8 cellular contexts compared by ENCODE assay signal in genomic region chr4:185394568-185395254, GRCh38. TPM values are rescaled to one million over a fixed set of nuclear protein-coding genes. Genes with fewer than 3 reads are reported as not detected.
DNase-seq lines count a peak whose midpoint lies in the region; ATAC-seq and TF ChIP-seq lines count a peak whose summit lies in the region.

No MANE protein-coding gene starts in this region.

- peak; percentile 45 for DNase-seq in EL
- no peak for DNase-seq in PC-9
- DNase-seq in psoas muscle = no peak
- DNase-seq in stimulated activated CD4-positive, alpha-beta T cell treated with anti-CD3 and anti-CD28 coated beads, Interleukin-2, amount 100 ng/mL, for 24 hours = no peak
- no peak for DNase-seq in T1000 (lab: John Stamatoyannopoulos, UW)

- peak overlapping the region; percentile 98 for H3K4me2 ChIP-seq in PC-9

- no peak for ATAC-seq in psoas muscle
- no peak for ATAC-seq in HG03520 (IDR thresholded peaks at IDR 0.05; ENCODE audit: unreplicated experiment)
- no peak for ATAC-seq in GM19467 (IDR thresholded peaks at IDR 0.05; ENCODE audit: unreplicated experiment)

- CTCF ChIA-PET in PC-9 (lab: Charles Lee) = interaction anchor here (0.7 kb wide), 1 partner anchor 11 kb away, joined by 3 read pairs; no protein-coding TSS in a partner anchor

- intact Hi-C loops in PC-9 (cut with micrococcal nuclease; ENCODE audit: unreplicated experiment) (loop anchor here (1.0 to 10.0 kb wide), 2 partner anchors 36 to 200 kb away; no protein-coding TSS in a partner anchor), psoas muscle (cut with DNase I) (loop anchor here (5.0 to 10.0 kb wide), 5 partner anchors 190 to 740 kb away; partner anchors contain the start of genes CFAP97 (in 1 of the 2), SLC25A4 (in 1 of the 2) and SNX25 (in 1 of the 2))

- no peaks in the 10 kb centered on the region; the same call in 1 of the 2 replicates for H3K9me2 ChIP-seq in PC-9 (ENCODE audit: insufficient read depth)

- POLR2A ChIA-PET in PC-9 (lab: Charles Lee; ENCODE audit: unreplicated experiment) = no interaction called here

- no peaks in the 10 kb centered on the region for H3K9me3 ChIP-seq in PC-9 (ENCODE audit: insufficient read depth, low read depth)
- H3K9me3 ChIP-seq in endocrine pancreas (ENCODE audit: control insufficient read depth, low read length) = no peaks in the 10 kb centered on the region
- no peaks in the 10 kb centered on the region for H3K9me3 ChIP-seq in psoas muscle

- TF ChIP-seq CTCF in PC-9 (conservative IDR thresholded peaks at IDR 0.05) (no peak), psoas muscle (IDR thresholded peaks at IDR 0.05) (no peak)

- no TSS peak for BruUV-seq in PC-9 (replicated peaks; lab: Mats Ljungman, UMichigan)

- H3K9ac ChIP-seq in endocrine pancreas (ENCODE audit: control insufficient read depth, insufficient read depth, low read length) = no peak overlapping the region

- H3K4me3 ChIP-seq in PC-9 (peak overlapping the region; percentile 91; the same call in 1 of the 2 replicates), endocrine pancreas (ENCODE audit: control insufficient read depth, insufficient read depth, low read length) (peak overlapping the region; percentile 100), psoas muscle (peak overlapping the region; percentile 84)

- WGBS in psoas muscle, 3 donors = 29 to 46% (median 31%) methylated on average over 12 of the region's 12 CpGs

- H3K79me2 ChIP-seq in PC-9 (ENCODE audit: low read depth) = no peaks in the 10 kb centered on the region

- H3K27ac ChIP-seq in PC-9 = peak overlapping the region; percentile 98
- peak overlapping the region; percentile 100 for H3K27ac ChIP-seq in psoas muscle

- no peaks in the 10 kb centered on the region for H3K36me3 ChIP-seq in PC-9 (ENCODE audit: low read depth)
- no peaks in the 10 kb centered on the region for H3K36me3 ChIP-seq in endocrine pancreas (ENCODE audit: control insufficient read depth, insufficient read depth, low read length)
- H3K36me3 ChIP-seq in psoas muscle (ENCODE audit: insufficient read depth in 1 of 2, low read depth in 1 of 2) = peaks cover 0 to 17% of the 10 kb centered on the region in 2 donors

- peaks cover 16% of the 10 kb centered on the region for H3K4me1 ChIP-seq in PC-9 (replicated peaks; ENCODE audit: insufficient read depth)
- peaks cover 16% of the 10 kb centered on the region for H3K4me1 ChIP-seq in endocrine pancreas (ENCODE audit: control insufficient read depth, insufficient read depth, low read length)
- H3K4me1 ChIP-seq in psoas muscle = peaks cover 15% of the 10 kb centered on the region

- no peaks in the 10 kb centered on the region for H4K20me1 ChIP-seq in PC-9 (ENCODE audit: insufficient read depth)

- peaks cover 15% of the 10 kb centered on the region for H3F3A ChIP-seq in PC-9 (ENCODE audit: insufficient read depth, low read depth)

- H3K27me3 ChIP-seq in PC-9 (ENCODE audit: insufficient read depth, low read depth) (no peaks in the 10 kb centered on the region), endocrine pancreas (ENCODE audit: control insufficient read depth, insufficient read depth, low read length) (no peaks in the 10 kb centered on the region), psoas muscle (ENCODE audit: insufficient read depth in 3 of 3, low read length in 2 of 3) (no peaks in the 10 kb centered on the region)

- H2AFZ ChIP-seq in PC-9 = no peak overlapping the region

RNA-seq across cellular contexts. Expression of gene LRP2BP, which starts 1.0 kb away (rescaled TPM):
- 0.85 and 0.90 TPM in 2 replicates for total RNA-seq in PC-9 (2021)
- total RNA-seq in psoas muscle = 1 to 10 TPM in 2 of 4 donors, under 1 TPM in 2; 0.80 to 3.0 (median 1.1) TPM
- 1 to 10 TPM in 1 of 3 donors, under 1 TPM in 2; 0.48 to 1.1 (median 0.59) TPM for polyA plus RNA-seq in psoas muscle

RNA-seq across cellular contexts. Expression of gene ANKRD37, which starts 1.9 kb away (rescaled TPM):
- total RNA-seq in PC-9 (2021) (4.2 and 5.8 TPM in 2 replicates), psoas muscle (10 to 100 TPM in 3 of 4 donors, 1 to 10 TPM in 1; 6.9 to 26.6 (median 16.3) TPM)
- 10 to 100 TPM; 17.4 to 31.2 (median 29.6) TPM for polyA plus RNA-seq in psoas muscle

RNA-seq across cellular contexts. Expression of gene UFSP2, which starts 31.1 kb away (rescaled TPM):
- total RNA-seq in PC-9 (2021) (22.7 and 26.8 TPM in 2 replicates), psoas muscle (10 to 100 TPM; 32.1 to 45.5 (median 41.4) TPM)
- 10 to 100 TPM; 22.5 to 33.8 (median 31.4) TPM for polyA plus RNA-seq in psoas muscle
